ENCODE assay signal across 8 cellular contexts in the genomic region with DNA sequence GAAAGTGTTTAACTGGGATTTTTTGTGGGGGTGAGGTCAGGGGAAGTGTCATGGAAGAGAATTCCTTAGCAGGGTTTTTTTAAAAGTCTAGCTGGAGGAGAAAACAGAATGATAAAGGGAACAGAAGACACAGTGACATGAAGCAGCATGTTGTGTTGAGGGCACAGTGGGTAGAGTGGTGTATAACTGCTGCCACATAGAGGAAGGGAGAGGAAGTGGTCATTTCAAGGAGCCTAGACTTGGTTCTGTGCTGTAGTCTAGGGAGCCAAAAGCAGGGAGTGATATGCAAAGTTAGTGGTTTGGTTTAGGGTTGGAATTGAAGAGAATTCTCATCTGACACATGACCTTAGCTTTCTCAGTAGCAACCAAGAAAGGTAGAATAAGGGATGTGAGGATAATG. TPM values are rescaled to one million over a fixed set of nuclear protein-coding genes. Genes with fewer than 3 reads are reported as not detected.
DNase-seq lines count a peak whose midpoint lies in the region; ATAC-seq, FAIRE-seq and TF ChIP-seq lines count a peak whose summit lies in the region.

No MANE protein-coding gene starts in this region.

- H3K27me3 Mint-ChIP-seq in astrocyte (ENCODE audit: low read depth, unreplicated experiment): no peaks in the 10 kb centered on the region
- no peaks in the 10 kb centered on the region for H3K27me3 Mint-ChIP-seq in activated T-helper 1 cell treated with anti-CD3 and anti-CD28 coated beads, Interleukin-12 subunit alpha, Interleukin-12 subunit beta, Interleukin-2, Interleukin-4 antibody, amounts not matched to agents 30 ng/mL and 10 ng/mL and 1 ng/mL, durations not matched to agents 14 hours and 24 hours and 36 hours (ENCODE audit: insufficient read depth)

- H3K27me3 ChIP-seq in astrocyte (ENCODE audit: insufficient read depth, low read length) (no peaks in the 10 kb centered on the region), lower lobe of right lung (ENCODE audit: low read depth) (no peaks in the 10 kb centered on the region)

- H3K9me3 ChIP-seq in astrocyte (ENCODE audit: insufficient read depth, low read depth, low read length) (no peaks in the 10 kb centered on the region), lower lobe of right lung (no peaks in the 10 kb centered on the region)

- no peaks in the 10 kb centered on the region for H3K36me3 Mint-ChIP-seq in astrocyte (ENCODE audit: low read depth, unreplicated experiment)
- peaks cover 2% of the 10 kb centered on the region for H3K36me3 Mint-ChIP-seq in activated T-helper 1 cell treated with anti-CD3 and anti-CD28 coated beads, Interleukin-12 subunit alpha, Interleukin-12 subunit beta, Interleukin-2, Interleukin-4 antibody, amounts not matched to agents 30 ng/mL and 10 ng/mL and 1 ng/mL, durations not matched to agents 14 hours and 24 hours and 36 hours (ENCODE audit: low read depth)

- H3K27ac ChIP-seq in astrocyte (ENCODE audit: low read depth, low read length): no peak overlapping the region
- no peak overlapping the region for H3K27ac ChIP-seq in lower lobe of right lung

- H3K9me3 Mint-ChIP-seq in astrocyte (ENCODE audit: unreplicated experiment): no peaks in the 10 kb centered on the region
- no peaks in the 10 kb centered on the region for H3K9me3 Mint-ChIP-seq in activated T-helper 1 cell treated with anti-CD3 and anti-CD28 coated beads, Interleukin-12 subunit alpha, Interleukin-12 subunit beta, Interleukin-2, Interleukin-4 antibody, amounts not matched to agents 30 ng/mL and 10 ng/mL and 1 ng/mL, durations not matched to agents 14 hours and 24 hours and 36 hours

- ATAC-seq in GM18502 (IDR thresholded peaks at IDR 0.05; ENCODE audit: poor library complexity, unreplicated experiment): peak; percentile 99
- peak; percentile 99 for ATAC-seq in HG02759 (IDR thresholded peaks at IDR 0.05; ENCODE audit: unreplicated experiment)
- ATAC-seq in lower lobe of right lung: peak; percentile 84 to 90

- no peaks in the 10 kb centered on the region for H3K4me1 ChIP-seq in astrocyte (ENCODE audit: insufficient read depth, low read length)
- peaks cover 9% of the 10 kb centered on the region for H3K4me1 ChIP-seq in lower lobe of right lung

- TF ChIP-seq CTCF in astrocyte (IDR thresholded peaks at IDR 0.05; ENCODE audit: insufficient read depth, low read depth, low read length) (peak; percentile 25), lower lobe of right lung (IDR thresholded peaks at IDR 0.05) (peak; percentile 36)

- no peak overlapping the region for H2AFZ ChIP-seq in astrocyte (ENCODE audit: low read depth, low read length)

- H3K4me2 ChIP-seq in astrocyte (ENCODE audit: low read length): no peak overlapping the region

- H3K4me3 ChIP-seq in astrocyte (ENCODE audit: insufficient read depth, low read depth, low read length) (no peak overlapping the region), lower lobe of right lung (no peak overlapping the region)

- intact Hi-C loops in lower lobe of right lung (cut with DNase I): no loop called here
- intact Hi-C loops in activated T-helper 1 cell treated with anti-CD3 and anti-CD28 coated beads, Interleukin-12 subunit alpha, Interleukin-12 subunit beta, Interleukin-2, Interleukin-4 antibody, amounts not matched to agents 30 ng/mL and 10 ng/mL and 1 ng/mL, durations not matched to agents 14 hours and 24 hours and 36 hours (cut with micrococcal nuclease): loop anchor here (2.0 kb wide), 2 partner anchors 21 to 57 kb away; no protein-coding TSS in a partner anchor

- no peaks in the 10 kb centered on the region for H4K20me1 ChIP-seq in astrocyte (ENCODE audit: insufficient read depth, low read length)

- H3K79me2 ChIP-seq in astrocyte (ENCODE audit: insufficient read depth, low read length): peaks cover 2% of the 10 kb centered on the region

- DNase-seq in AG20443 (ENCODE audit: low spot score) (peak; percentile 30), NAMALWA (ENCODE audit: low spot score) (peak; percentile 56), astrocyte (ENCODE audit: low read depth) (no peak), lower lobe of right lung (no peak)
- no peak for DNase-seq in activated effector memory CD4-positive, alpha-beta T cell treated with anti-CD3 and anti-CD28 coated beads, Interleukin-2, amount 50 U/mL, for 16 hours
- no peak for DNase-seq in activated T-helper 1 cell treated with anti-CD3 and anti-CD28 coated beads, Interleukin-12 subunit alpha, Interleukin-12 subunit beta, Interleukin-2, Interleukin-4 antibody, amounts not matched to agents 30 ng/mL and 10 ng/mL and 1 ng/mL, durations not matched to agents 14 hours and 24 hours and 36 hours (ENCODE audit: low spot score)

- H3K27ac Mint-ChIP-seq in astrocyte (ENCODE audit: unreplicated experiment): no peak overlapping the region
- H3K27ac Mint-ChIP-seq in activated T-helper 1 cell treated with anti-CD3 and anti-CD28 coated beads, Interleukin-12 subunit alpha, Interleukin-12 subunit beta, Interleukin-2, Interleukin-4 antibody, amounts not matched to agents 30 ng/mL and 10 ng/mL and 1 ng/mL, durations not matched to agents 14 hours and 24 hours and 36 hours: no peak overlapping the region

- H3K36me3 ChIP-seq in astrocyte (ENCODE audit: insufficient read depth, low read length): no peaks in the 10 kb centered on the region
- no peaks in the 10 kb centered on the region for H3K36me3 ChIP-seq in lower lobe of right lung

- H3K9ac ChIP-seq in astrocyte (ENCODE audit: low read length): no peak overlapping the region

- peak; percentile 37 for FAIRE-seq in astrocyte (lab: Jason Lieb, UNC)

- H3K4me3 Mint-ChIP-seq in astrocyte (ENCODE audit: unreplicated experiment): no peak overlapping the region
- H3K4me3 Mint-ChIP-seq in activated T-helper 1 cell treated with anti-CD3 and anti-CD28 coated beads, Interleukin-12 subunit alpha, Interleukin-12 subunit beta, Interleukin-2, Interleukin-4 antibody, amounts not matched to agents 30 ng/mL and 10 ng/mL and 1 ng/mL, durations not matched to agents 14 hours and 24 hours and 36 hours: no peak overlapping the region

- no peaks in the 10 kb centered on the region for H3K4me1 Mint-ChIP-seq in astrocyte (ENCODE audit: low read depth, unreplicated experiment)
- peaks cover under 1% of the 10 kb centered on the region for H3K4me1 Mint-ChIP-seq in activated T-helper 1 cell treated with anti-CD3 and anti-CD28 coated beads, Interleukin-12 subunit alpha, Interleukin-12 subunit beta, Interleukin-2, Interleukin-4 antibody, amounts not matched to agents 30 ng/mL and 10 ng/mL and 1 ng/mL, durations not matched to agents 14 hours and 24 hours and 36 hours (ENCODE audit: low read depth)

RNA-seq across cellular contexts. Expression of a gene that starts 10.2 kb away (rescaled TPM):
- total RNA-seq in astrocyte: 5.3 and 7.1 TPM in 2 replicates
- total RNA-seq in lower lobe of right lung: 20.0 TPM
- total RNA-seq in activated T-helper 1 cell treated with anti-CD3 and anti-CD28 coated beads, Interleukin-12 subunit alpha, Interleukin-12 subunit beta, Interleukin-2, Interleukin-4 antibody, amounts not matched to agents 30 ng/mL and 10 ng/mL and 1 ng/mL, durations not matched to agents 14 hours and 24 hours and 36 hours: 16.7 and 18.5 TPM in 2 replicates

Comparison
In these comparisons a context has a peak if more than half of its experiments do, and no peak if none do; other contexts are left out.
1. DNase-seq: peak in AG20443 (single experiment) and NAMALWA (single experiment); none in astrocyte (single experiment), lower lobe of right lung (single experiment), activated effector memory CD4-positive, alpha-beta T cell treated with anti-CD3 and anti-CD28 coated beads, Interleukin-2, amount 50 U/mL, for 16 hours (single experiment) and activated T-helper 1 cell treated with anti-CD3 and anti-CD28 coated beads, Interleukin-12 subunit alpha, Interleukin-12 subunit beta, Interleukin-2, Interleukin-4 antibody, amounts not matched to agents 30 ng/mL and 10 ng/mL and 1 ng/mL, durations not matched to agents 14 hours and 24 hours and 36 hours (single experiment).
2. Peak in every context shown above with its lines, with median percentiles within 50 percentile points of each other: ATAC-seq.